8 cellular contexts compared by ENCODE assay signal in the genomic region with DNA sequence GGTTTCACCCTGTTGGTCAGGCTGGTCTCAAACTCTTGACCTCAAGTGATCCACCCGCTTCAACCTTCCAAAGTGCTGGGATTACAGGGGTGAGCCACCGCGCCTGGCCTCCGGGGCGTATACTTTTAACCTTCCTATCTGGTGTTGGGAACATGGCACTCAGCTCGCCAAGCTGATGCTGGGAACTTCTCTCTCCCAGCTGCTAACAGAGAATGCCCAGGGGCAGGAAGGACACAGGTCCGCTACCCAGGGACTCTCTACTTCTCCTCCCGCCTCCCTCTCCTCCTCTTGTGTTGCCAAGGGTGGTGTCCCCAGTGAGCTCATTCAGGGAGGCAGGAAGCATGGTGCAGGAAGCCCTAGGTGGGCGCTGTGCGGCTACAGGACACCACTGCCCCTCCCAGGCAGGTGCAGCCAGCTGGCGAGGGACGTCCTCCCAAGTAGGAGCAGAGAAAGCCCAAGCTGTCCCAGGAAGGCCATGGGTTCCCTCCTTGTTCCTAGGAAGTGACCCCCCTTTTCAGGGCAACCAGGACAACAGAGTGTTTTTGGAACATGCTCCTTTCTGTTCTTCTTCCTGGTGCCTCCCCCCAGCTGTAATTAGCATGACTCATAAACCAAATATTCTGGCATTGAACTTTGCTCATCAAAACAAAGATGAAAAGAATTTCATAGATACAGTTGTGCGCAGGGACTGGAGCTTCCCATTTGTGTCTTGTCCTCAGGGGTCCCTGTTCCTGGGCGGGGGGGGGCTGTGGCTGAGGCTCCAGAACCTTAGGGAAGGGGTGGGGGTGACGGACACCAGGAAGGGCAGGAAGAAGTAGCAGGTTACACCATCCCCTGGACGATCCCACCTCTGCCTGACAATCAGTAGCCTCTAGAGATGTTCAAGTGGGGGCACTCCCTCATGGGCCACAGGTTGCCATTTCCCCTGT. TPM values are rescaled to one million over a fixed set of nuclear protein-coding genes. Genes with fewer than 3 reads are reported as not detected.
DNase-seq lines count a peak whose midpoint lies in the region; ATAC-seq and TF ChIP-seq lines count a peak whose summit lies in the region.

No MANE protein-coding gene starts in this region.

- H3K4me3 ChIP-seq in ascending aorta: peak overlapping the region; percentile 42 to 93
- H3K4me3 ChIP-seq in left lung: no peak overlapping the region

- H3K27ac ChIP-seq in ascending aorta (peak overlapping the region; percentile 86 to 89), left lung (no peak overlapping the region)

- H3K4me1 Mint-ChIP-seq in type B pancreatic cell (ENCODE audit: unreplicated experiment): peaks cover 17% of the 10 kb centered on the region

- intact Hi-C loops in ascending aorta (cut with DNase I): loop anchor here (10.0 kb wide), 1 partner anchor 278 kb away; no protein-coding TSS in a partner anchor
- intact Hi-C loops in left lung (cut with DNase I): no loop called here

- H3K9me3 ChIP-seq in ascending aorta (no peaks in the 10 kb centered on the region), left lung (no peaks in the 10 kb centered on the region)

- H3K9me3 Mint-ChIP-seq in type B pancreatic cell: no peaks in the 10 kb centered on the region

- CTCF ChIA-PET in GM10248 (lab: Yijun Ruan, JAX): interaction anchor here (1.7 kb wide), 1 partner anchor 19 kb away, joined by 7 read pairs; no protein-coding TSS in a partner anchor

- H3K27me3 Mint-ChIP-seq in type B pancreatic cell: peaks cover 48% of the 10 kb centered on the region

- H3K4me1 ChIP-seq in ascending aorta (peaks cover 30 to 55% of the 10 kb centered on the region in 2 donors), left lung (peaks cover 30 to 58% of the 10 kb centered on the region in 2 donors)

- H3K36me3 ChIP-seq in ascending aorta (no peaks in the 10 kb centered on the region), left lung (no peaks in the 10 kb centered on the region)

- no peaks in the 10 kb centered on the region for H3K27me3 ChIP-seq in ascending aorta
- peaks cover 0 to 82% of the 10 kb centered on the region in 2 donors for H3K27me3 ChIP-seq in left lung

- peak; percentile 41 to 60 for DNase-seq in NCI-H2081 (lab: John Stamatoyannopoulos, UW)
- DNase-seq in NCI-H2081 treated with DMSO at 0.1 percent for 48 hours (lab: John Stamatoyannopoulos, UW): no peak
- DNase-seq in ascending aorta (ENCODE audit: low spot score in 2 of 2): peak in 1 of 2 donors; percentile 72
- peak; percentile 47 for DNase-seq in iris pigment epithelial cell (ENCODE audit: low read depth)
- DNase-seq in type B pancreatic cell (ENCODE audit: extremely low spot score, unreplicated experiment): no peak
- DNase-seq in activated T-cell treated with anti-CD3 and anti-CD28 coated beads for 4 hours: no peak
- no peak for DNase-seq in left lung
- no peak for DNase-seq in GM10248 (ENCODE audit: extremely low spot score)

- POLR2A ChIA-PET in GM10248 (lab: Yijun Ruan, JAX): interaction anchor here (0.7 kb wide), 1 partner anchor 849 kb away, joined by 4 read pairs; no protein-coding TSS in a partner anchor

- peak overlapping the region; percentile 85 for H3K27ac Mint-ChIP-seq in type B pancreatic cell

- no peak for ATAC-seq in left lung

- no peaks in the 10 kb centered on the region for H3K36me3 Mint-ChIP-seq in type B pancreatic cell

- peak overlapping the region; percentile 81 for H3K4me3 Mint-ChIP-seq in type B pancreatic cell

- no peak for TF ChIP-seq CTCF in ascending aorta (IDR thresholded peaks at IDR 0.05)
- no peak for TF ChIP-seq CTCF in type B pancreatic cell (conservative IDR thresholded peaks at IDR 0.05)
- no peak for TF ChIP-seq CTCF in left lung (IDR thresholded peaks at IDR 0.05)
- TF ChIP-seq CTCF in GM10248 (IDR thresholded peaks at IDR 0.05; ENCODE audit: control extremely low read depth, extremely low read depth, low read depth, missing control alignments): no peak

RNA-seq across cellular contexts. Expression of gene C1QTNF1, which starts 2.6 kb away (rescaled TPM):
- total RNA-seq in ascending aorta (435 TPM), type B pancreatic cell (ENCODE audit: low replicate concordance) (8.7 and 9.4 TPM in 2 replicates), left lung (10 to 100 TPM; 14.9 to 31.4 TPM)

RNA-seq across cellular contexts. Expression of gene CANT1, which starts 17.0 kb away (rescaled TPM):
- total RNA-seq in ascending aorta (67.2 TPM), type B pancreatic cell (ENCODE audit: low replicate concordance) (75.1 and 105 TPM in 2 replicates), left lung (10 to 100 TPM; 57.2 to 69.0 TPM)

RNA-seq across cellular contexts. Expression of gene LGALS3BP, which starts 46.9 kb away (rescaled TPM):
- 365 TPM for total RNA-seq in ascending aorta
- total RNA-seq in type B pancreatic cell (ENCODE audit: low replicate concordance): 154 and 202 TPM in 2 replicates
- total RNA-seq in left lung: 100 to 1,000 TPM; 379 to 688 TPM

RNA-seq across cellular contexts. Expression of gene ENGASE, which starts 48.0 kb away (rescaled TPM):
- 13.2 TPM for total RNA-seq in ascending aorta
- 45.0 and 72.6 TPM in 2 replicates for total RNA-seq in type B pancreatic cell (ENCODE audit: low replicate concordance)
- total RNA-seq in left lung: 10 to 100 TPM; 46.9 to 50.2 TPM

Comparison
In these comparisons a context has a peak if more than half of its experiments do, and no peak if none do; other contexts are left out.
1. DNase-seq: peak in NCI-H2081 (2 of 2) and iris pigment epithelial cell (single experiment); none in NCI-H2081 treated with DMSO at 0.1 percent for 48 hours (single experiment), type B pancreatic cell (single experiment), activated T-cell treated with anti-CD3 and anti-CD28 coated beads for 4 hours (single experiment), left lung (0 of 2) and GM10248 (single experiment).
2. H3K27ac ChIP-seq: peak in ascending aorta (2 of 2); none in left lung (0 of 2).
3. H3K4me3 ChIP-seq: peak in ascending aorta (2 of 2); none in left lung (0 of 2).
4. RNA of gene C1QTNF1, which starts 2.6 kb away (total RNA-seq): 435 TPM in ascending aorta (single experiment); 14.9 to 31.4 TPM in left lung and 8.7 to 9.4 TPM in type B pancreatic cell; every median in the first group is over 10 times any median in the second.